In the genomic region with DNA sequence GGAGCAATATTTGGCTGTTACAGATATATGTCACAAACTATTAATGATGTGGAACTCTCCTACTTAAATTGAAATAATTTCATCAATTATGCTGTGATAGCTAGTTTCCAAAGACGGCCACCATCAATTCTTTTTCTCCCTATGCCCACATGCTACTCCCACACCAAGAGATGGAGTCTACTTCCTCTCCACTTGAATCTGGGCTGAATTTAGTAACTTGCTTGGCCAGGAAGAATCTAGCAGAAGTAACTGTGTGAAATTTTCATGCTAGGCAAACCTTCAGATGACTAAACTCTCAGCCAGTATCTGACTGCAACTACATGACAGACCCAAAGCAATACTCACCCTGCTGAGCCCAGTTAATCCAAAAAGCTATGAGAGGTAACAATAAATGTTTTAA, we compare ENCODE assay signal across 27 cellular contexts.
"Had no signal": no experiment of that assay in that cellular context is flagged by ENCODE, and none has a peak within 500 bp of the region (broad histone marks: within the 10 kb centered on the region; RNA-seq: fewer than 3 reads in every experiment).

No MANE protein-coding gene starts in this region.

- H3K9me3 Mint-ChIP-seq: activated CD4-positive, alpha-beta memory T cell treated with anti-CD3 and anti-CD28 coated beads, Interleukin-2, amount 10 ng/mL, durations not matched to agents 7 days and 5 days; activated T-cell treated with anti-CD3 and anti-CD28 coated beads, Interleukin-2, amount 50 U/mL, for 4 hours; activated T-helper 17 cell treated with anti-CD3 and anti-CD28 coated beads, Interleukin-2, amount 50 U/mL, for 72 hours; naive thymus-derived CD8-positive, alpha-beta T cell; stimulated activated naive CD8-positive, alpha-beta T cell treated with anti-CD3 and anti-CD28 coated beads, Interleukin-15, Interleukin-2, amounts not matched to agents 100 ng/mL and 50 ng/mL, for 24 hours had no signal

- H3K27ac Mint-ChIP-seq: activated CD4-positive, alpha-beta memory T cell treated with anti-CD3 and anti-CD28 coated beads, Interleukin-2, amount 10 ng/mL, durations not matched to agents 7 days and 5 days; activated T-helper 17 cell treated with anti-CD3 and anti-CD28 coated beads, Interleukin-2, amount 50 U/mL, for 72 hours; progenitor cell of endocrine pancreas; stimulated activated naive CD8-positive, alpha-beta T cell treated with anti-CD3 and anti-CD28 coated beads, Interleukin-15, Interleukin-2, amounts not matched to agents 100 ng/mL and 50 ng/mL, for 24 hours had no signal

- H3K4me3 Mint-ChIP-seq: activated CD4-positive, alpha-beta memory T cell treated with anti-CD3 and anti-CD28 coated beads, Interleukin-2, amount 10 ng/mL, durations not matched to agents 7 days and 5 days; activated T-cell treated with anti-CD3 and anti-CD28 coated beads, Interleukin-2, amount 50 U/mL, for 4 hours; activated T-helper 17 cell treated with anti-CD3 and anti-CD28 coated beads, Interleukin-2, amount 50 U/mL, for 72 hours; stimulated activated naive CD8-positive, alpha-beta T cell treated with anti-CD3 and anti-CD28 coated beads, Interleukin-15, Interleukin-2, amounts not matched to agents 100 ng/mL and 50 ng/mL, for 24 hours had no signal

- DNase-seq: activated CD4-positive, alpha-beta memory T cell treated with anti-CD3 and anti-CD28 coated beads, Interleukin-2, amount 10 ng/mL, durations not matched to agents 7 days and 5 days; activated CD4-positive, alpha-beta T cell treated with anti-CD3 and anti-CD28 coated beads for 48 hours; activated gamma-delta T cell treated with Interleukin-2 at 50 U/mL for 16 hours; activated naive CD4-positive, alpha-beta T cell treated with anti-CD3 and anti-CD28 coated beads, Interleukin-2, amount 50 U/mL, for 16 hours; activated T-cell treated with anti-CD3 and anti-CD28 coated beads, Interleukin-2, amount 50 U/mL, for 4 hours; amniotic stem cell; brain microvascular endothelial cell; dorsolateral prefrontal cortex; effector memory CD4-positive, alpha-beta T cell; left lung; lower lobe of right lung; mesenchymal stem cell; naive thymus-derived CD8-positive, alpha-beta T cell; ovary; stimulated activated CD4-positive, alpha-beta T cell treated with anti-CD3 and anti-CD28 coated beads, Interleukin-12 subunit alpha, Interleukin-12 subunit beta, amount 100 ng/mL, for 4 hours; stimulated activated CD4-positive, alpha-beta T cell treated with anti-CD3 and anti-CD28 coated beads, Interleukin-4, amount 100 ng/mL, for 1 hour; T-helper 9 cell; thyroid gland; upper lobe of right lung; WERI-Rb-1 had no signal

- H3K27me3 ChIP-seq: brain microvascular endothelial cell, dorsolateral prefrontal cortex, left lung, ovary, thyroid gland, upper lobe of right lung had no signal

- H3K27ac ChIP-seq: brain microvascular endothelial cell, coronary artery, dorsolateral prefrontal cortex, left lung, lower lobe of right lung, ovary, skin epidermis, thyroid gland, upper lobe of right lung, WERI-Rb-1 had no signal

- H3K9me3 ChIP-seq: left lung, lower lobe of right lung, ovary, thyroid gland, upper lobe of right lung had no signal

- H3K27me3 Mint-ChIP-seq: activated CD4-positive, alpha-beta memory T cell treated with anti-CD3 and anti-CD28 coated beads, Interleukin-2, amount 10 ng/mL, durations not matched to agents 7 days and 5 days; activated T-helper 17 cell treated with anti-CD3 and anti-CD28 coated beads, Interleukin-2, amount 50 U/mL, for 72 hours; progenitor cell of endocrine pancreas; stimulated activated naive CD8-positive, alpha-beta T cell treated with anti-CD3 and anti-CD28 coated beads, Interleukin-15, Interleukin-2, amounts not matched to agents 100 ng/mL and 50 ng/mL, for 24 hours had no signal

- ATAC-seq: activated CD4-positive, CD25-positive, alpha-beta regulatory T cell treated with anti-CD3 and anti-CD28 coated beads, Interleukin-2, amount 50 U/mL, for 24 hours; activated T-cell treated with anti-CD3 and anti-CD28 coated beads, Interleukin-2, amount 50 U/mL, for 4 hours; activated T-helper 17 cell treated with anti-CD3 and anti-CD28 coated beads, Interleukin-2, amount 50 U/mL, for 72 hours; left lung; lower lobe of right lung; naive thymus-derived CD8-positive, alpha-beta T cell; sciatic nerve; upper lobe of right lung had no signal
